18 cellular contexts compared by ENCODE assay signal in the genomic region with DNA sequence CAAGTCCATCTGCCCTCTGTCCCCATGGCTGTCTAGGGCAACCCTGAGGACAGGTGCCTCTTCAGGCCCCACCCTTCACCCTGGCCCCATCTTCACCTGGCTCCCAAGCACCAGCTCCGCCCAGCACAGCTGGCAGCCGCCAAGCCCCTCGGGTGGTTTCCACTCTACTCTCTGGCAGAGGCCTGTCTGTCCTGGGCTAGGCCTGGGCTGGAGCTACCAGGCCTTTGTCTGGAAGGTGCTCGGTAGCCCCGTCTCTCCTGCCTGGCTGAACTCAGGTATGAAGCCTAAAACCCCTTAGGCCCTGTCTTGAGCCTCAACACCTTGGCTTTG. TPM values are rescaled to one million over a fixed set of nuclear protein-coding genes. Genes with fewer than 3 reads are reported as not detected.
"Had no signal": no experiment of that assay in that cellular context is flagged by ENCODE, and none has a peak within 500 bp of the region (broad histone marks: within the 10 kb centered on the region; RNA-seq: fewer than 3 reads in every experiment).

No MANE protein-coding gene starts in this region.

- H3K4me3 Mint-ChIP-seq: activated CD8-positive, alpha-beta T cell treated with anti-CD3 and anti-CD28 coated beads, Interleukin-2, amount 10 ng/mL, durations not matched to agents 7 days and 5 days; naive thymus-derived CD8-positive, alpha-beta T cell; neural progenitor cell; type B pancreatic cell had no signal

- H3K4me3 ChIP-seq: colonic mucosa, heart right ventricle, lower lobe of right lung, neural progenitor cell, vagina had no signal

- H3K9ac ChIP-seq: neural progenitor cell had no signal

- H2AFZ ChIP-seq: neural progenitor cell had no signal

- H3K27me3 ChIP-seq: colonic mucosa, heart right ventricle, neural progenitor cell, vagina had no signal

- H3K9me3 ChIP-seq: colonic mucosa, heart right ventricle, lower lobe of right lung, vagina had no signal

- H3K36me3 Mint-ChIP-seq: activated naive CD4-positive, alpha-beta T cell treated with anti-CD3 and anti-CD28 coated beads, Interleukin-2, amount 50 U/mL, for 72 hours; naive thymus-derived CD8-positive, alpha-beta T cell; neural progenitor cell; type B pancreatic cell had no signal

- H3K27ac ChIP-seq: colonic mucosa, lower lobe of right lung, neural progenitor cell, vagina had no signal

- FAIRE-seq: bronchial epithelial cell had no signal

- H3K36me3 ChIP-seq: colonic mucosa, heart right ventricle, lower lobe of right lung, neural progenitor cell, vagina had no signal

- ATAC-seq: activated CD8-positive, alpha-beta T cell treated with anti-CD3 and anti-CD28 coated beads, Interleukin-2, amount 10 ng/mL, durations not matched to agents 7 days and 5 days; activated naive CD4-positive, alpha-beta T cell treated with anti-CD3 and anti-CD28 coated beads, Interleukin-2, amount 50 U/mL, for 72 hours; heart right ventricle; left lobe of liver; lower lobe of right lung; naive thymus-derived CD8-positive, alpha-beta T cell; stimulated activated naive CD8-positive, alpha-beta T cell treated with anti-CD3 and anti-CD28 coated beads, Interleukin-15, Interleukin-2, amounts not matched to agents 100 U/mL and 50 U/mL, for 24 hours had no signal

- DNase-seq: activated CD4-positive, alpha-beta T cell treated with anti-CD3 and anti-CD28 coated beads for 1 hour; activated CD4-positive, alpha-beta T cell treated with anti-CD3 and anti-CD28 coated beads, Interleukin-2, amount 50 U/mL, for 1 hour; activated CD8-positive, alpha-beta T cell treated with anti-CD3 and anti-CD28 coated beads, Interleukin-2, amount 10 ng/mL, durations not matched to agents 7 days and 5 days; activated gamma-delta T cell treated with Interleukin-2 at 50 U/mL for 16 hours; colonic mucosa; heart right ventricle; lower lobe of right lung; naive thymus-derived CD8-positive, alpha-beta T cell; stimulated activated CD4-positive, alpha-beta T cell treated with anti-CD3 and anti-CD28 coated beads, Interleukin-4, amount 100 ng/mL, for 24 hours; stimulated activated naive CD8-positive, alpha-beta T cell treated with anti-CD3 and anti-CD28 coated beads, Interleukin-15, Interleukin-2, amounts not matched to agents 100 U/mL and 50 U/mL, for 24 hours; T-helper 9 cell had no signal

- H3K9me3 Mint-ChIP-seq: naive thymus-derived CD8-positive, alpha-beta T cell; neural progenitor cell; type B pancreatic cell had no signal

- H3K4me2 ChIP-seq: neural progenitor cell had no signal

- H3K27ac Mint-ChIP-seq: activated CD8-positive, alpha-beta T cell treated with anti-CD3 and anti-CD28 coated beads, Interleukin-2, amount 10 ng/mL, durations not matched to agents 7 days and 5 days; activated naive CD4-positive, alpha-beta T cell treated with anti-CD3 and anti-CD28 coated beads, Interleukin-2, amount 50 U/mL, for 72 hours; naive thymus-derived CD8-positive, alpha-beta T cell; neural progenitor cell; progenitor cell of endocrine pancreas; type B pancreatic cell had no signal

- H3K27me3 Mint-ChIP-seq: type B pancreatic cell had no signal

- H3K4me1 ChIP-seq: colonic mucosa had no signal

RNA-seq across cellular contexts. Expression of gene SDC3, which starts 17.4 kb away (rescaled TPM):
- total RNA-seq: activated CD8-positive, alpha-beta T cell treated with anti-CD3 and anti-CD28 coated beads, Interleukin-2, amount 10 ng/mL, durations not matched to agents 7 days and 5 days had no signal
- polyA plus RNA-seq: naive thymus-derived CD8-positive, alpha-beta T cell had no signal
